22 cellular contexts compared by ENCODE assay signal in the genomic region with DNA sequence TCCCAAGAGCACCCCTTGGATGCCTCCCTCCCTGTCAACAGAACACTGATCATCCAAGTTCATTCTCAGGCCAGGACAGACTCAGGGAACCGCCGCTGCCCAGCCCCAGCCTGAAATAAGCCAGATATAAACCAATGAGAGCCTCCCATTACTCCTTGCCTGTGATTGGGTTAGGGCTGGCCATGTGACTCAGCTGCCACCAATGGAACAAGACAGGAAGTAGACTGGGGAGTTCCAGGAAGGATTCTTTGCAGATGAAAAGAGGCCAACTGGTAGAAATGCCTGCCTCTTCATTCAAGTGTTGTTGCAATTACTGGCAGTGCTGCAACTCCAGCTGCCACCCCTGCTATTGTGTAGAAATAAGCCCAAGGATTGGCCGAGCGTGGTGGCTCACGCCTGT.
A peak's percentile ranks its signal among the peaks of the same experiment; 100 is the strongest.
DNase-seq lines count a peak whose midpoint lies in the region; ATAC-seq and TF ChIP-seq lines count a peak whose summit lies in the region.
"Had no signal": no experiment of that assay in that cellular context is flagged by ENCODE, and none has a peak within 500 bp of the region (broad histone marks: within the 10 kb centered on the region; RNA-seq: fewer than 3 reads in every experiment).

No MANE protein-coding gene starts in this region.

- peaks cover 0 to 6% of the 10 kb centered on the region in 2 experiments; a peak in 2 of 3 replicates for H3K36me3 ChIP-seq in HEK293 (ENCODE audit: control insufficient read depth in 2 of 2, insufficient read depth in 1 of 2, low read length in 2 of 2)
- no peaks in the 10 kb centered on the region for H3K36me3 ChIP-seq in GM23338 (ENCODE audit: insufficient read depth)
- H3K36me3 ChIP-seq: esophagus squamous epithelium, lower lobe of right lung, vagina had no signal

- peaks cover 8% of the 10 kb centered on the region; the same call in 1 of the 2 replicates for H3K79me2 ChIP-seq in GM23338 (replicated peaks; ENCODE audit: insufficient read depth)

- H2AFZ ChIP-seq in GM23338 = no peak overlapping the region

- H3F3A ChIP-seq in GM23338 (replicated peaks; ENCODE audit: low read depth) = no peaks in the 10 kb centered on the region

- no peak overlapping the region for H3K4me3 Mint-ChIP-seq in mesothelial cell of epicardium
- H3K4me3 Mint-ChIP-seq in GM23338 = no peak overlapping the region
- H3K4me3 Mint-ChIP-seq: activated naive CD4-positive, alpha-beta T cell treated with anti-CD3 and anti-CD28 coated beads for 36 hours; activated T-cell treated with anti-CD3 and anti-CD28 coated beads, Interleukin-2, amount 50 U/mL, for 24 hours; IgD-negative memory B cell had no signal

- no peaks in the 10 kb centered on the region for H3K27me3 Mint-ChIP-seq in mesothelial cell of epicardium (ENCODE audit: low read depth)
- H3K27me3 Mint-ChIP-seq in GM23338 (ENCODE audit: insufficient read depth, low read depth, poor library complexity) = peaks cover 12% of the 10 kb centered on the region
- H3K27me3 Mint-ChIP-seq: activated T-cell treated with anti-CD3 and anti-CD28 coated beads, Interleukin-2, amount 50 U/mL, for 24 hours had no signal

- POLR2A ChIA-PET in HEK293 (lab: Yijun Ruan, JAX) = no interaction called here
- POLR2A ChIA-PET in RWPE1 (lab: Yijun Ruan, JAX; ENCODE audit: low non-redundant PET) = no interaction called here

- peak overlapping the region; percentile 74 for H3K27ac Mint-ChIP-seq in mesothelial cell of epicardium
- no peak overlapping the region for H3K27ac Mint-ChIP-seq in GM23338
- H3K27ac Mint-ChIP-seq: activated naive CD4-positive, alpha-beta T cell treated with anti-CD3 and anti-CD28 coated beads for 36 hours; activated T-cell treated with anti-CD3 and anti-CD28 coated beads, Interleukin-2, amount 50 U/mL, for 24 hours; IgD-negative memory B cell had no signal

- H3K9me3 ChIP-seq in HEK293 (ENCODE audit: control insufficient read depth, insufficient read depth, low read depth, low read length) = no peaks in the 10 kb centered on the region
- H3K9me3 ChIP-seq: lower lobe of right lung, psoas muscle, vagina had no signal

- H3K9me3 Mint-ChIP-seq in mesothelial cell of epicardium (peaks cover 10% of the 10 kb centered on the region), GM23338 (peaks cover 13% of the 10 kb centered on the region)

- ATAC-seq in GM23338 (no peak; the same call in 2 of the 3 replicates), HG03378 (IDR thresholded peaks at IDR 0.05; ENCODE audit: unreplicated experiment) (no peak)
- ATAC-seq: lower lobe of right lung, psoas muscle had no signal

- no peaks in the 10 kb centered on the region; the same call in 1 of the 2 replicates for H4K20me1 ChIP-seq in GM23338 (replicated peaks; ENCODE audit: insufficient read depth)

- TF ChIP-seq CTCF in HEK293 (tag by site-specific recombination; IDR thresholded peaks at IDR 0.05) = no peak
- no peak for TF ChIP-seq CTCF in RWPE1 (conservative IDR thresholded peaks at IDR 0.05; ENCODE audit: low read depth)
- TF ChIP-seq CTCF in mesothelial cell of epicardium (IDR thresholded peaks at IDR 0.05; ENCODE audit: unreplicated experiment) = no peak
- no peak for TF ChIP-seq CTCF in GM23338 (conservative IDR thresholded peaks at IDR 0.05; ENCODE audit: low read depth in 2 of 2)

- DNase-seq in NCI-H748 (lab: John Stamatoyannopoulos, UW; ENCODE audit: unreplicated experiment) (peak; percentile 11), NCI-H748 treated with DMSO at 0.1 percent for 48 hours (lab: John Stamatoyannopoulos, UW) (no peak), RWPE1 (ENCODE audit: low spot score) (peak; percentile 19), mesothelial cell of epicardium (ENCODE audit: low spot score in 2 of 2, unreplicated experiment in 2 of 2) (no peak), superior temporal gyrus (ENCODE audit: extremely low spot score) (no peak), GM23338 (ENCODE audit: low spot score) (no peak)
- DNase-seq: activated CD8-positive, alpha-beta memory T cell treated with anti-CD3 and anti-CD28 coated beads for 24 hours; activated naive CD4-positive, alpha-beta T cell treated with anti-CD3 and anti-CD28 coated beads for 36 hours; activated T-cell treated with anti-CD3 and anti-CD28 coated beads, Interleukin-2, amount 50 U/mL, for 24 hours; DMS153; esophagus squamous epithelium; GF-D8; kidney; lower lobe of right lung; NCI-H187; NCI-H446 treated with DMSO at 0.1 percent for 48 hours; psoas muscle had no signal

- no peaks in the 10 kb centered on the region for H3K27me3 ChIP-seq in GM23338 (ENCODE audit: insufficient read depth)
- H3K27me3 ChIP-seq: esophagus squamous epithelium, vagina had no signal

- CTCF ChIA-PET in HEK293 (lab: Yijun Ruan, JAX) (no interaction called here), RWPE1 (lab: Yijun Ruan, JAX) (interaction anchor here (0.6 kb wide), 1 partner anchor 95 kb away, joined by 3 read pairs; no protein-coding TSS in a partner anchor)

- no peak overlapping the region for H3K4me3 ChIP-seq in HEK293 (ENCODE audit: low read depth, low read length)
- H3K4me3 ChIP-seq in GM23338 = no peak overlapping the region
- H3K4me3 ChIP-seq: coronary artery, esophagus squamous epithelium, lower lobe of right lung, psoas muscle, vagina had no signal

- H3K4me1 ChIP-seq in HEK293 (ENCODE audit: control insufficient read depth, insufficient read depth, low read length) = peaks cover 9% of the 10 kb centered on the region
- no peaks in the 10 kb centered on the region for H3K4me1 ChIP-seq in GM23338 (ENCODE audit: insufficient read depth)
- H3K4me1 ChIP-seq: esophagus squamous epithelium, lower lobe of right lung, psoas muscle, vagina had no signal

- H3K27ac ChIP-seq in HEK293 (ENCODE audit: extremely low read depth, low read depth, low read length) (no peak overlapping the region), RWPE1 (no peak overlapping the region), GM23338 (ENCODE audit: low read depth) (no peak overlapping the region)
- H3K27ac ChIP-seq: coronary artery, esophagus squamous epithelium, lower lobe of right lung, psoas muscle, vagina had no signal

- H3K36me3 Mint-ChIP-seq in mesothelial cell of epicardium (peaks cover 13% of the 10 kb centered on the region), GM23338 (ENCODE audit: low read depth) (peaks cover 10% of the 10 kb centered on the region)

- no peaks in the 10 kb centered on the region for H3K9me2 ChIP-seq in GM23338 (ENCODE audit: insufficient read depth)

- H3K4me2 ChIP-seq in GM23338 = no peak overlapping the region

- H3K4me1 Mint-ChIP-seq in mesothelial cell of epicardium = peaks cover 53% of the 10 kb centered on the region
- H3K4me1 Mint-ChIP-seq in GM23338 = no peaks in the 10 kb centered on the region; the same call in 2 of the 3 replicates

TF ChIP-seq in HEK293, 187 proteins besides CTCF, POLR2A, EP300 and RAD21:
- TF ChIP-seq, protein P1, sequence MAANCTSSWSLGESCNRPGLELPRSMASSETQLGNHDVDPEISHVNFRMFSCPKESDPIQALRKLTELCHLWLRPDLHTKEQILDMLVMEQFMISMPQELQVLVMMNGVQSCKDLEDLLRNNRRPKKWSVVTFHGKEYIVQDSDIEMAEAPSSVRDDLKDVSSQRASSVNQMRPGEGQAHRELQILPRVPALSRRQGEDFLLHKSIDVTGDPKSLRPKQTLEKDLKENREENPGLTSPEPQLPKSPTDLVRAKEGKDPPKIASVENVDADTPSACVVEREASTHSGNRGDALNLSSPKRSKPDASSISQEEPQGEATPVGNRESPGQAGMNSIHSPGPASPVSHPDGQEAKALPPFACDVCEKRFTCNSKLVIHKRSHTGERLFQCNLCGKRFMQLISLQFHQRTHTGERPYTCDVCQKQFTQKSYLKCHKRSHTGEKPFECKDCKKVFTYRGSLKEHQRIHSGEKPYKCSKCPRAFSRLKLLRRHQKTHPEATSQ (tag by site-specific recombination; IDR thresholded peaks at IDR 0.05) = 0 out of 2 replicates have a peak, but pooled peaks have one; percentile 49
- TF ChIP-seq ZEB2 (tag by site-specific recombination; IDR thresholded peaks at IDR 0.05) = no peak
TF ChIP-seq in HEK293: peak in this region for 1.

TF ChIP-seq in GM23338, 12 proteins besides CTCF, POLR2A, EP300 and RAD21 (continues in another document):
- TF ChIP-seq, protein P2, sequence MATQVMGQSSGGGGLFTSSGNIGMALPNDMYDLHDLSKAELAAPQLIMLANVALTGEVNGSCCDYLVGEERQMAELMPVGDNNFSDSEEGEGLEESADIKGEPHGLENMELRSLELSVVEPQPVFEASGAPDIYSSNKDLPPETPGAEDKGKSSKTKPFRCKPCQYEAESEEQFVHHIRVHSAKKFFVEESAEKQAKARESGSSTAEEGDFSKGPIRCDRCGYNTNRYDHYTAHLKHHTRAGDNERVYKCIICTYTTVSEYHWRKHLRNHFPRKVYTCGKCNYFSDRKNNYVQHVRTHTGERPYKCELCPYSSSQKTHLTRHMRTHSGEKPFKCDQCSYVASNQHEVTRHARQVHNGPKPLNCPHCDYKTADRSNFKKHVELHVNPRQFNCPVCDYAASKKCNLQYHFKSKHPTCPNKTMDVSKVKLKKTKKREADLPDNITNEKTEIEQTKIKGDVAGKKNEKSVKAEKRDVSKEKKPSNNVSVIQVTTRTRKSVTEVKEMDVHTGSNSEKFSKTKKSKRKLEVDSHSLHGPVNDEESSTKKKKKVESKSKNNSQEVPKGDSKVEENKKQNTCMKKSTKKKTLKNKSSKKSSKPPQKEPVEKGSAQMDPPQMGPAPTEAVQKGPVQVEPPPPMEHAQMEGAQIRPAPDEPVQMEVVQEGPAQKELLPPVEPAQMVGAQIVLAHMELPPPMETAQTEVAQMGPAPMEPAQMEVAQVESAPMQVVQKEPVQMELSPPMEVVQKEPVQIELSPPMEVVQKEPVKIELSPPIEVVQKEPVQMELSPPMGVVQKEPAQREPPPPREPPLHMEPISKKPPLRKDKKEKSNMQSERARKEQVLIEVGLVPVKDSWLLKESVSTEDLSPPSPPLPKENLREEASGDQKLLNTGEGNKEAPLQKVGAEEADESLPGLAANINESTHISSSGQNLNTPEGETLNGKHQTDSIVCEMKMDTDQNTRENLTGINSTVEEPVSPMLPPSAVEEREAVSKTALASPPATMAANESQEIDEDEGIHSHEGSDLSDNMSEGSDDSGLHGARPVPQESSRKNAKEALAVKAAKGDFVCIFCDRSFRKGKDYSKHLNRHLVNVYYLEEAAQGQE (IDR thresholded peaks at IDR 0.05; ENCODE audit: unreplicated experiment) = no peak
- TF ChIP-seq EZH2 (IDR thresholded peaks at IDR 0.05; ENCODE audit: low read depth, unreplicated experiment) (no peak), STAT1 (IDR thresholded peaks at IDR 0.05; ENCODE audit: unreplicated experiment) (no peak), NANOG (IDR thresholded peaks at IDR 0.05; ENCODE audit: borderline replicate concordance) (no peak), JUNB (IDR thresholded peaks at IDR 0.05; ENCODE audit: unreplicated experiment) (no peak)

Comparison
In these comparisons a context has a peak if more than half of its experiments do, and no peak if none do; other contexts are left out.
1. DNase-seq: peak in NCI-H748 (single experiment) and RWPE1 (single experiment); none in NCI-H748 treated with DMSO at 0.1 percent for 48 hours (single experiment), mesothelial cell of epicardium (0 of 2), superior temporal gyrus (single experiment) and GM23338 (single experiment).